In genomic region chr11:15687342-15687741, GRCh38 we compare ENCODE assay signal across 18 cellular contexts.
"Had no signal": no experiment of that assay in that cellular context is flagged by ENCODE, and none has a peak within 500 bp of the region (broad histone marks: within the 10 kb centered on the region; RNA-seq: fewer than 3 reads in every experiment).

No MANE protein-coding gene starts in this region.

- H3K27ac Mint-ChIP-seq: dendritic cell treated with granulocyte-macrophage colony-stimulating factor and Interleukin-4, amounts not matched to agents 40 ng/mL and 50 ng/mL, for 4 days; effector memory CD8-positive, alpha-beta T cell; naive thymus-derived CD8-positive, alpha-beta T cell; stimulated activated memory B cell treated with anti-CD40 and anti-IgM and Interleukin-4, amounts not matched to agents 10 μg/mL and 1 μg/mL and 100 μg/mL, for 72 hours; stimulated activated naive CD8-positive, alpha-beta T cell treated with anti-CD3 and anti-CD28 coated beads, Interleukin-15, Interleukin-2, amounts not matched to agents 100 ng/mL and 50 ng/mL, for 24 hours had no signal

- H2AFZ ChIP-seq: hepatocyte had no signal

- DNase-seq: effector memory CD8-positive, alpha-beta T cell; esophagus squamous epithelium; foreskin keratinocyte; mucosa of descending colon; naive thymus-derived CD8-positive, alpha-beta T cell; posterior cingulate gyrus; stimulated activated CD4-positive, alpha-beta T cell treated with anti-CD3 and anti-CD28 coated beads, Interleukin-4, amount 100 ng/mL, for 24 hours; testis; upper lobe of right lung had no signal

- H3K79me2 ChIP-seq: hepatocyte had no signal

- H3K4me2 ChIP-seq: hepatocyte, smooth muscle cell had no signal

- H3K27ac ChIP-seq: esophagus squamous epithelium, foreskin keratinocyte, hepatocyte, neutrophil, testis, upper lobe of right lung, vagina had no signal

- H3K4me1 Mint-ChIP-seq: naive thymus-derived CD8-positive, alpha-beta T cell; stimulated activated memory B cell treated with anti-CD40 and anti-IgM and Interleukin-4, amounts not matched to agents 10 μg/mL and 1 μg/mL and 100 μg/mL, for 72 hours had no signal

- H3K36me3 Mint-ChIP-seq: stimulated activated memory B cell treated with anti-CD40 and anti-IgM and Interleukin-4, amounts not matched to agents 10 μg/mL and 1 μg/mL and 100 μg/mL, for 72 hours had no signal

- H3K27me3 Mint-ChIP-seq: effector memory CD8-positive, alpha-beta T cell; stimulated activated memory B cell treated with anti-CD40 and anti-IgM and Interleukin-4, amounts not matched to agents 10 μg/mL and 1 μg/mL and 100 μg/mL, for 72 hours had no signal

- H3K27me3 ChIP-seq: foreskin keratinocyte, hepatocyte, neutrophil, right atrium auricular region, testis, tibial nerve, upper lobe of right lung, vagina had no signal

- H3K36me3 ChIP-seq: esophagus squamous epithelium, neutrophil, right atrium auricular region, tibial nerve, upper lobe of right lung, vagina had no signal

- H3K4me3 Mint-ChIP-seq: dendritic cell treated with granulocyte-macrophage colony-stimulating factor and Interleukin-4, amounts not matched to agents 40 ng/mL and 50 ng/mL, for 4 days; effector memory CD8-positive, alpha-beta T cell; naive thymus-derived CD8-positive, alpha-beta T cell; stimulated activated memory B cell treated with anti-CD40 and anti-IgM and Interleukin-4, amounts not matched to agents 10 μg/mL and 1 μg/mL and 100 μg/mL, for 72 hours; stimulated activated naive CD8-positive, alpha-beta T cell treated with anti-CD3 and anti-CD28 coated beads, Interleukin-15, Interleukin-2, amounts not matched to agents 100 ng/mL and 50 ng/mL, for 24 hours had no signal

- ATAC-seq: effector memory CD8-positive, alpha-beta T cell; foreskin keratinocyte; mucosa of descending colon; naive thymus-derived CD8-positive, alpha-beta T cell; stimulated activated memory B cell treated with anti-CD40 and anti-IgM and Interleukin-4, amounts not matched to agents 10 μg/mL and 1 μg/mL and 100 μg/mL, for 72 hours; upper lobe of right lung had no signal

- H3K4me1 ChIP-seq: esophagus squamous epithelium, foreskin keratinocyte, upper lobe of right lung, vagina had no signal

- H3K9me3 ChIP-seq: esophagus squamous epithelium, mucosa of descending colon, neutrophil, right atrium auricular region, testis, tibial nerve, upper lobe of right lung, vagina had no signal

- H3K4me3 ChIP-seq: esophagus squamous epithelium, hepatocyte, mucosa of descending colon, right atrium auricular region, smooth muscle cell, testis, tibial nerve, upper lobe of right lung, vagina had no signal
